ENCODE assay signal across 9 cellular contexts in the genomic region with DNA sequence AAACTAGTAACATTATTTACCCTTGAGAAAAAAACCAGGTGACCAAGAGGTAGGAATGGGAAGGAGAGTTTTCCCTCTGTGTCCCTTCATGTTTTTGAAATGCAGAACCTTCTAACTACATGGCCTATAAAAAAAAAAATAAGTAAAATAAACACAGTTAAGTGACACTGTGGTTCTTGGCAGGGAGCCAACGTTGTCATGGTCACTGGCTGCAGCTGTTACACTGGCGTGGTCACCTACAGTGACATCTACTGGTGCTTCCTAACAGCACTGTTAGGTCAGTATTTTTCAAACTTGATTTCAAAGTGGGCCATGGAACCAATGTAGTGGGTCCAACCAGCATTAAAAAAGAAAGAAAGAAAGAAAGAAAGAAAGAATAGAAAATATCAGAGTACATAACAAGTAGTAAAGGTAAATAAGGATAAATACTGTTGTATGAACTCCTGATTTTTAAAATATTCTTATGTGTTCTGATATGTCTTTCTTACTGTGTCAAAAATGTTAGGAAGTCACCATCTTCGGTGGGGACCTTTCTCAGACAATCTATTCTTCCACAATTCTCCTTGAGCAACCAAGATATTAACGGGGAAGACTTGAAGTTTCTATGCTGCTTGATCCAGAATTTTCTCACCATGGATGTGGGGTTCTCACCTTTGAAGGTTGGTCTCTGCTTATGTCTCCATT. TPM values are rescaled to one million over a fixed set of nuclear protein-coding genes. Genes with fewer than 3 reads are reported as not detected.
DNase-seq lines count a peak whose midpoint lies in the region; ATAC-seq and TF ChIP-seq lines count a peak whose summit lies in the region.
"Had no signal": no experiment of that assay in that cellular context is flagged by ENCODE, and none has a peak within 500 bp of the region (broad histone marks: within the 10 kb centered on the region; RNA-seq: fewer than 3 reads in every experiment).

No MANE protein-coding gene starts in this region.

- H3K4me3 ChIP-seq in fibroblast of villous mesenchyme (ENCODE audit: low read depth, low read length): no peak overlapping the region
- no peak overlapping the region for H3K4me3 ChIP-seq in suprapubic skin
- H3K4me3 ChIP-seq: skin epidermis had no signal

- TF ChIP-seq POLR2A in suprapubic skin (IDR thresholded peaks at IDR 0.05): no peak

- H3K27ac Mint-ChIP-seq in activated T-helper 17 cell treated with anti-CD3 and anti-CD28 coated beads, Interleukin-2, amount 50 U/mL, for 72 hours: no peak overlapping the region

- H3K4me1 ChIP-seq in suprapubic skin: peaks cover 6% of the 10 kb centered on the region

- ATAC-seq in activated T-helper 17 cell treated with anti-CD3 and anti-CD28 coated beads, Interleukin-2, amount 50 U/mL, for 72 hours (replicated peaks): peak; percentile 74

- peaks cover 6% of the 10 kb centered on the region for H3K4me1 Mint-ChIP-seq in activated T-helper 17 cell treated with anti-CD3 and anti-CD28 coated beads, Interleukin-2, amount 50 U/mL, for 72 hours

- no peak for TF ChIP-seq EP300 in suprapubic skin (IDR thresholded peaks at IDR 0.05)

- no peak overlapping the region for H3K27ac ChIP-seq in suprapubic skin
- H3K27ac ChIP-seq: skin epidermis had no signal

- H3K4me3 Mint-ChIP-seq in activated T-helper 17 cell treated with anti-CD3 and anti-CD28 coated beads, Interleukin-2, amount 50 U/mL, for 72 hours: no peak overlapping the region

- H3K27me3 ChIP-seq in suprapubic skin: no peaks in the 10 kb centered on the region

- H3K36me3 Mint-ChIP-seq in activated T-helper 17 cell treated with anti-CD3 and anti-CD28 coated beads, Interleukin-2, amount 50 U/mL, for 72 hours (ENCODE audit: low read depth): no peaks in the 10 kb centered on the region

- H3K36me3 ChIP-seq in suprapubic skin: no peaks in the 10 kb centered on the region

- peak; percentile 35 for DNase-seq in GM04503 (ENCODE audit: low read depth)
- DNase-seq in HCEC 1CT: peak; percentile 88
- DNase-seq in M059J (ENCODE audit: low read depth): peak; percentile 95
- DNase-seq in RPMI8226: peak; percentile 99
- DNase-seq in fibroblast of villous mesenchyme (ENCODE audit: low read depth): peak; percentile 92
- peak in 54 of 56 donors; percentile 7 to 93 (median 66) for DNase-seq in nucleus accumbens (lab: John Stamatoyannopoulos, UW)
- peak; percentile 97 for DNase-seq in suprapubic skin (ENCODE audit: low spot score in 2 of 2)

- WGBS in suprapubic skin: 40% methylated on average over 4 of the region's 4 CpGs

- no peaks in the 10 kb centered on the region for H3K9me3 Mint-ChIP-seq in activated T-helper 17 cell treated with anti-CD3 and anti-CD28 coated beads, Interleukin-2, amount 50 U/mL, for 72 hours

- TF ChIP-seq CTCF in fibroblast of villous mesenchyme (IDR thresholded peaks at IDR 0.05; ENCODE audit: insufficient read depth, low read depth, low read length) (peak; percentile 77), suprapubic skin (IDR thresholded peaks at IDR 0.05) (peak; percentile 58 to 69)

- no peaks in the 10 kb centered on the region for H3K9me3 ChIP-seq in suprapubic skin

- H3K27me3 Mint-ChIP-seq in activated T-helper 17 cell treated with anti-CD3 and anti-CD28 coated beads, Interleukin-2, amount 50 U/mL, for 72 hours: peaks cover 9% of the 10 kb centered on the region

RNA-seq across cellular contexts. Expression of gene PJA2, which starts 59.1 kb away (rescaled TPM):
- total RNA-seq in M059J (2014; rRNA removed; shearing (Covaris generic)): 42.0 and 58.9 TPM in 2 replicates
- 10 to 100 TPM; 53.9 to 91.0 TPM for total RNA-seq in activated T-helper 17 cell treated with anti-CD3 and anti-CD28 coated beads, Interleukin-2, amount 50 U/mL, for 72 hours
- total RNA-seq in fibroblast of villous mesenchyme (77.3 and 105 TPM in 2 replicates), suprapubic skin (10 to 100 TPM; 43.5 to 68.1 (median 65.0) TPM)

Comparison
In these comparisons a context has a peak if more than half of its experiments do, and no peak if none do; other contexts are left out.
1. DNase-seq: peak in every context shown above with its lines; median percentile 99 in RPMI8226; 97 in suprapubic skin; 95 in M059J; 92 in fibroblast of villous mesenchyme; 88 in HCEC 1CT; 66 in nucleus accumbens; 35 in GM04503.